13 cellular contexts compared by ENCODE assay signal in the genomic region with DNA sequence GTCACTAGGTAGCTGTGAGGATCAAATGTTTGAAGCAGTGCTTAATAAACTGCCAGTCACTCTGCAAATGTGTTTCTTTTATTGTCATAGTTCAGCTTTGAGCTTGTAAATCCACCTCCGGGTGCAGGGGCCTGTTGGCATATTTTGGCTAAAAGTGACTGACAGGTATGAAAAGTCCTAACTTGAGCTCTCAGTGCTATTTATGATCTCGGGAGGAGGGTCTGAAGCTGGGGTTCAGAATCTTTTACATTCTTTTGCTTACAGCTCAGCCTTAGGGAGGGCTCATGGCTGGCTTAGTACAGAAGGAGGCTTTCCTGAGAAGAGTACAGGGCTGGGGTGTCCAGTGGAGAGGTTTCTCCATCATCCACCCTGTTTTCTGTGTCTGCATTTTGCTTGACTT. TPM values are rescaled to one million over a fixed set of nuclear protein-coding genes. Genes with fewer than 3 reads are reported as not detected.
DNase-seq lines count a peak whose midpoint lies in the region; ATAC-seq and TF ChIP-seq lines count a peak whose summit lies in the region.
"Had no signal": no experiment of that assay in that cellular context is flagged by ENCODE, and none has a peak within 500 bp of the region (broad histone marks: within the 10 kb centered on the region; RNA-seq: fewer than 3 reads in every experiment).

No MANE protein-coding gene starts in this region.

- H3K79me2 ChIP-seq in hepatocyte: no peaks in the 10 kb centered on the region

- intact Hi-C loops in dorsolateral prefrontal cortex (cut with DNase I) (loop anchor here in 1 of 2 donors (5.0 kb wide), 1 partner anchor 52 kb away; the partner anchor contains the start of genes HPS4 and SRRD), stomach (cut with DNase I; ENCODE audit: low total_unique reads) (no loop called here)

- no peaks in the 10 kb centered on the region for H4K20me1 ChIP-seq in hepatocyte (ENCODE audit: insufficient read depth, poor library complexity, severe bottlenecking)

- no peak for TF ChIP-seq POLR2A in stomach (IDR thresholded peaks at IDR 0.05)

- POLR2A ChIA-PET in T-cell (lab: Charles Lee): interaction anchor here (0.6 to 2.0 kb wide), 3 partner anchors 24 to 1269 kb away, joined by 3 to 8 read pairs (median 3); partner anchors contain the start of genes HPS4 (in 1 of the 2) and SRRD (in 1 of the 2)

- H3K27me3 ChIP-seq in dorsolateral prefrontal cortex (no peaks in the 10 kb centered on the region), stomach (peaks cover 0 to 6% (median 0%) of the 10 kb centered on the region in 3 donors), hepatocyte (peaks cover 30% of the 10 kb centered on the region), foreskin keratinocyte (no peaks in the 10 kb centered on the region)

- no peak for TF ChIP-seq EP300 in stomach (IDR thresholded peaks at IDR 0.05)

- peak overlapping the region; percentile 34 to 75 for H3K27ac Mint-ChIP-seq in T-cell
- peak overlapping the region; percentile 85 for H3K27ac Mint-ChIP-seq in stimulated activated memory B cell treated with anti-CD40 and anti-IgM and Interleukin-4, amounts not matched to agents 10 μg/mL and 1 μg/mL and 100 μg/mL, for 72 hours

- H3K36me3 ChIP-seq in stomach (peaks cover 5 to 16% (median 16%) of the 10 kb centered on the region in 4 donors), hepatocyte (replicated peaks; ENCODE audit: insufficient read depth, low read depth) (no peaks in the 10 kb centered on the region)
- H3K36me3 ChIP-seq: prostate gland had no signal

- peaks cover 53% of the 10 kb centered on the region for H3K4me1 Mint-ChIP-seq in activated T-cell treated with anti-CD3 and anti-CD28 coated beads, Interleukin-2, amount 50 U/mL, for 4 hours (ENCODE audit: low read depth)
- H3K4me1 Mint-ChIP-seq in T-cell: peaks cover 33 to 46% (median 35%) of the 10 kb centered on the region in 3 donors
- H3K4me1 Mint-ChIP-seq in stimulated activated memory B cell treated with anti-CD40 and anti-IgM and Interleukin-4, amounts not matched to agents 10 μg/mL and 1 μg/mL and 100 μg/mL, for 72 hours: peaks cover 64% of the 10 kb centered on the region

- DNase-seq in activated T-cell treated with anti-CD3 and anti-CD28 coated beads, Interleukin-2, amount 50 U/mL, for 4 hours: no peak
- DNase-seq in activated T-cell treated with anti-CD3 and anti-CD28 coated beads, Interleukin-2, amount 50 U/mL, for 1 hour: no peak
- DNase-seq in T-cell (no peak), dorsolateral prefrontal cortex (no peak), stomach (no peak), hepatocyte (ENCODE audit: low spot score) (no peak), foreskin keratinocyte (no peak)
- DNase-seq: activated gamma-delta T cell treated with Interleukin-2 at 50 U/mL for 16 hours, IMR-90, left ventricle myocardium superior, NCI-H2081 treated with DMSO at 0.1 percent for 48 hours had no signal

- peak overlapping the region in 22 of 59 donors; percentile 10 to 73 (median 44) for H3K27ac ChIP-seq in dorsolateral prefrontal cortex
- H3K27ac ChIP-seq in stomach: peak overlapping the region in 1 of 5 donors; percentile 45
- H3K27ac ChIP-seq in hepatocyte: no peak overlapping the region
- no peak overlapping the region for H3K27ac ChIP-seq in foreskin keratinocyte
- H3K27ac ChIP-seq: prostate gland had no signal

- no peaks in the 10 kb centered on the region for H3K9me3 Mint-ChIP-seq in activated T-cell treated with anti-CD3 and anti-CD28 coated beads, Interleukin-2, amount 50 U/mL, for 4 hours
- H3K9me3 Mint-ChIP-seq in T-cell: no peaks in the 10 kb centered on the region
- H3K9me3 Mint-ChIP-seq in stimulated activated memory B cell treated with anti-CD40 and anti-IgM and Interleukin-4, amounts not matched to agents 10 μg/mL and 1 μg/mL and 100 μg/mL, for 72 hours: peaks cover 3% of the 10 kb centered on the region

- H3K4me1 ChIP-seq in stomach (peaks cover 6 to 28% (median 22%) of the 10 kb centered on the region in 4 donors), hepatocyte (ENCODE audit: insufficient read depth) (no peaks in the 10 kb centered on the region), foreskin keratinocyte (peaks cover 6% of the 10 kb centered on the region)
- H3K4me1 ChIP-seq: prostate gland had no signal

- WGBS in stomach, 5 donors: 80 to 90% (median 86%) methylated on average over 2 of the region's 2 CpGs
- 73% methylated on average over 2 of the region's 2 CpGs for WGBS in hepatocyte (ENCODE audit: low lambda C conversion rate, missing lambda C conversion rate)

- no peak overlapping the region for H3K4me2 ChIP-seq in hepatocyte

- H3K9me3 ChIP-seq in stomach (no peaks in the 10 kb centered on the region), hepatocyte (ENCODE audit: low read depth) (no peaks in the 10 kb centered on the region)
- H3K9me3 ChIP-seq: prostate gland had no signal

- no peaks in the 10 kb centered on the region for H3K9me2 ChIP-seq in hepatocyte (replicated peaks; ENCODE audit: insufficient read depth)

- H3K4me3 Mint-ChIP-seq in activated T-cell treated with anti-CD3 and anti-CD28 coated beads, Interleukin-2, amount 50 U/mL, for 4 hours: peak overlapping the region; percentile 79
- H3K4me3 Mint-ChIP-seq in T-cell: peak overlapping the region; percentile 77 to 81 (median 80)
- H3K4me3 Mint-ChIP-seq in stimulated activated memory B cell treated with anti-CD40 and anti-IgM and Interleukin-4, amounts not matched to agents 10 μg/mL and 1 μg/mL and 100 μg/mL, for 72 hours: peak overlapping the region; percentile 89

- CTCF ChIA-PET in T-cell (lab: Charles Lee): interaction anchor here in 1 of 2 donors (0.7 kb wide), 1 partner anchor 53 kb away, joined by 4 read pairs; the partner anchor contains the start of genes HPS4 and SRRD

- H3K27me3 Mint-ChIP-seq in activated T-cell treated with anti-CD3 and anti-CD28 coated beads, Interleukin-2, amount 50 U/mL, for 4 hours (ENCODE audit: low read depth): no peaks in the 10 kb centered on the region
- peaks cover 0 to 4% of the 10 kb centered on the region in 2 donors for H3K27me3 Mint-ChIP-seq in T-cell
- H3K27me3 Mint-ChIP-seq in stimulated activated memory B cell treated with anti-CD40 and anti-IgM and Interleukin-4, amounts not matched to agents 10 μg/mL and 1 μg/mL and 100 μg/mL, for 72 hours: no peaks in the 10 kb centered on the region

- H2AFZ ChIP-seq in hepatocyte: no peak overlapping the region

- H3K4me3 ChIP-seq in dorsolateral prefrontal cortex (peak overlapping the region in 45 of 59 donors; percentile 22 to 80 (median 61)), stomach (peak overlapping the region in 1 of 4 donors; percentile 64), hepatocyte (no peak overlapping the region)
- H3K4me3 ChIP-seq: prostate gland had no signal

- TF ChIP-seq CTCF in dorsolateral prefrontal cortex (IDR thresholded peaks at IDR 0.05 in 54 of 56, conservative IDR thresholded peaks at IDR 0.05 in 2 of 56; ENCODE audit: low read depth in 1 of 56, partially characterized antibody in 56 of 56) (no peak), stomach (IDR thresholded peaks at IDR 0.05) (no peak), hepatocyte (IDR thresholded peaks at IDR 0.05; ENCODE audit: poor library complexity) (no peak), foreskin keratinocyte (conservative IDR thresholded peaks at IDR 0.05) (no peak)

- peaks cover 13% of the 10 kb centered on the region for H3K36me3 Mint-ChIP-seq in activated T-cell treated with anti-CD3 and anti-CD28 coated beads, Interleukin-2, amount 50 U/mL, for 4 hours (ENCODE audit: insufficient read depth)
- peaks cover 18% of the 10 kb centered on the region for H3K36me3 Mint-ChIP-seq in T-cell
- peaks cover 9% of the 10 kb centered on the region for H3K36me3 Mint-ChIP-seq in stimulated activated memory B cell treated with anti-CD40 and anti-IgM and Interleukin-4, amounts not matched to agents 10 μg/mL and 1 μg/mL and 100 μg/mL, for 72 hours

- no peak for ATAC-seq in activated T-cell treated with anti-CD3 and anti-CD28 coated beads, Interleukin-2, amount 50 U/mL, for 4 hours
- no peak for ATAC-seq in T-cell (replicated peaks in 1 of 4)
- ATAC-seq in stimulated activated memory B cell treated with anti-CD40 and anti-IgM and Interleukin-4, amounts not matched to agents 10 μg/mL and 1 μg/mL and 100 μg/mL, for 72 hours: no peak
- no peak for ATAC-seq in foreskin keratinocyte
- ATAC-seq: left ventricle myocardium superior had no signal

RNA-seq across cellular contexts. Expression of gene ASPHD2, which starts 1.5 kb away (rescaled TPM):
- 10 to 100 TPM in 1 of 3 donors, 1 to 10 TPM in 2; 8.2 to 10.4 (median 8.9) TPM for total RNA-seq in activated T-cell treated with anti-CD3 and anti-CD28 coated beads, Interleukin-2, amount 50 U/mL, for 4 hours
- 1 to 10 TPM; 1.9 to 5.3 (median 4.3) TPM for total RNA-seq in T-cell
- 10 to 100 TPM in 111 of 120 experiments, 1 to 10 TPM in 9; 4.8 to 24.5 (median 15.5) TPM for total RNA-seq in dorsolateral prefrontal cortex
- 10 to 100 TPM in 2 of 5 donors, 1 to 10 TPM in 1, under 1 TPM in 2; 0.45 to 48.4 (median 6.1) TPM for total RNA-seq in stomach
- 1 to 10 TPM in 2 of 3 donors, under 1 TPM in 1; 0.93 to 6.0 (median 1.9) TPM for polyA plus RNA-seq in stomach
- 1.2 and 1.4 TPM in 2 replicates for total RNA-seq in hepatocyte
- 1.7 and 2.6 TPM in 2 replicates for polyA plus RNA-seq in hepatocyte
- total RNA-seq in foreskin keratinocyte: 7.3 and 9.5 TPM in 2 replicates
- 5.4 and 6.1 TPM in 2 replicates for polyA plus RNA-seq in foreskin keratinocyte

RNA-seq across cellular contexts. Expression of gene HPS4, which starts 53.0 kb away (rescaled TPM):
- total RNA-seq in activated T-cell treated with anti-CD3 and anti-CD28 coated beads, Interleukin-2, amount 50 U/mL, for 4 hours: 10 to 100 TPM; 30.8 to 34.1 (median 33.8) TPM
- 10 to 100 TPM; 38.7 to 53.4 (median 50.0) TPM for total RNA-seq in T-cell
- total RNA-seq in dorsolateral prefrontal cortex: 10 to 100 TPM; 31.0 to 59.1 (median 45.3) TPM
- total RNA-seq in stomach: 10 to 100 TPM; 12.3 to 46.1 (median 42.7) TPM
- 10 to 100 TPM; 10.3 to 15.1 (median 13.4) TPM for polyA plus RNA-seq in stomach
- 20.5 and 36.7 TPM in 2 replicates for total RNA-seq in hepatocyte
- polyA plus RNA-seq in hepatocyte: 20.2 and 28.5 TPM in 2 replicates
- total RNA-seq in foreskin keratinocyte: 31.3 and 33.7 TPM in 2 replicates
- 13.1 and 14.7 TPM in 2 replicates for polyA plus RNA-seq in foreskin keratinocyte

RNA-seq across cellular contexts. Expression of gene SRRD, which starts 53.1 kb away (rescaled TPM):
- 10 to 100 TPM; 32.5 to 40.4 (median 40.2) TPM for total RNA-seq in activated T-cell treated with anti-CD3 and anti-CD28 coated beads, Interleukin-2, amount 50 U/mL, for 4 hours
- total RNA-seq in T-cell (10 to 100 TPM; 17.4 to 23.3 (median 21.8) TPM), dorsolateral prefrontal cortex (10 to 100 TPM; 15.0 to 37.8 (median 23.3) TPM), stomach (10 to 100 TPM in 3 of 5 donors, 1 to 10 TPM in 2; 4.0 to 64.2 (median 10.8) TPM), hepatocyte (26.4 and 31.2 TPM in 2 replicates), foreskin keratinocyte (27.1 and 32.5 TPM in 2 replicates)
- polyA plus RNA-seq in stomach (10 to 100 TPM in 1 of 3 donors, 1 to 10 TPM in 2; 6.8 to 16.2 (median 9.2) TPM), hepatocyte (29.5 and 31.9 TPM in 2 replicates), foreskin keratinocyte (36.0 and 41.8 TPM in 2 replicates)
